Comparison of ENCODE assay signal across 24 cellular contexts in genomic region chr9:98329281-98329680, GRCh38.
"Had no signal": no experiment of that assay in that cellular context is flagged by ENCODE, and none has a peak within 500 bp of the region (broad histone marks: within the 10 kb centered on the region; RNA-seq: fewer than 3 reads in every experiment).

No MANE protein-coding gene starts in this region.

- DNase-seq: activated CD4-positive, alpha-beta memory T cell treated with anti-CD3 and anti-CD28 coated beads, Interleukin-2, amount 10 ng/mL, durations not matched to agents 7 days and 5 days; activated CD4-positive, alpha-beta T cell treated with anti-CD3 and anti-CD28 coated beads, Interleukin-2, amount 10 ng/mL, durations not matched to agents 24 days and 14 days; activated naive CD4-positive, alpha-beta T cell treated with Interleukin-2 at 50 U/mL for 16 hours; activated naive CD8-positive, alpha-beta T cell treated with anti-CD3 and anti-CD28 coated beads, Interleukin-2, amount 10 ng/mL, durations not matched to agents 7 days and 5 days; activated T-cell treated with anti-CD3 and anti-CD28 coated beads, Interleukin-2, amount 50 U/mL, for 24 hours; amniotic stem cell; colonic mucosa; dorsolateral prefrontal cortex; foreskin fibroblast; left lung; naive thymus-derived CD8-positive, alpha-beta T cell; retina; stimulated activated CD4-positive, alpha-beta T cell treated with anti-CD3 and anti-CD28 coated beads, Interleukin-4, amount 100 ng/mL, for 24 hours; stimulated activated naive CD4-positive, alpha-beta T cell treated with Interleukin-2 at 50 U/mL for 16 hours; T-cell; upper lobe of right lung had no signal

- ATAC-seq: activated CD4-positive, CD25-positive, alpha-beta regulatory T cell treated with anti-CD3 and anti-CD28 coated beads, Interleukin-2, amount 50 U/mL, for 24 hours; left lung; naive thymus-derived CD8-positive, alpha-beta T cell; T-cell; upper lobe of right lung had no signal

- H3K9me3 Mint-ChIP-seq: activated CD4-positive, alpha-beta memory T cell treated with anti-CD3 and anti-CD28 coated beads, Interleukin-2, amount 10 ng/mL, durations not matched to agents 7 days and 5 days; activated CD4-positive, alpha-beta T cell treated with anti-CD3 and anti-CD28 coated beads, Interleukin-2, amount 10 ng/mL, durations not matched to agents 24 days and 14 days; activated naive CD8-positive, alpha-beta T cell treated with anti-CD3 and anti-CD28 coated beads, Interleukin-2, amount 10 ng/mL, durations not matched to agents 7 days and 5 days; activated T-cell treated with anti-CD3 and anti-CD28 coated beads, Interleukin-2, amount 50 U/mL, for 24 hours; activated T-helper 2 cell treated with anti-CD3 and anti-CD28 coated beads, Interferon-gamma antibody, Interleukin-2, Interleukin-4, amounts not matched to agents 10 μg/mL and 5 μg/mL and 100 μg/mL, durations not matched to agents 14 hours and 24 hours and 36 hours; mesothelial cell of epicardium; naive thymus-derived CD8-positive, alpha-beta T cell; T-cell; T-helper 2 cell treated with Interferon-gamma antibody and Interleukin-4, amounts not matched to agents 5 μg/mL and 100 μg/mL, for 36 hours had no signal

- H3K36me3 Mint-ChIP-seq: activated naive CD8-positive, alpha-beta T cell treated with anti-CD3 and anti-CD28 coated beads, Interleukin-2, amount 10 ng/mL, durations not matched to agents 7 days and 5 days; mesothelial cell of epicardium; naive thymus-derived CD8-positive, alpha-beta T cell; T-cell had no signal

- H3K27ac Mint-ChIP-seq: activated CD4-positive, alpha-beta memory T cell treated with anti-CD3 and anti-CD28 coated beads, Interleukin-2, amount 10 ng/mL, durations not matched to agents 7 days and 5 days; activated CD4-positive, alpha-beta T cell treated with anti-CD3 and anti-CD28 coated beads, Interleukin-2, amount 10 ng/mL, durations not matched to agents 24 days and 14 days; activated T-cell treated with anti-CD3 and anti-CD28 coated beads, Interleukin-2, amount 50 U/mL, for 24 hours; activated T-helper 2 cell treated with anti-CD3 and anti-CD28 coated beads, Interferon-gamma antibody, Interleukin-2, Interleukin-4, amounts not matched to agents 10 μg/mL and 5 μg/mL and 100 μg/mL, durations not matched to agents 14 hours and 24 hours and 36 hours; mesothelial cell of epicardium; naive thymus-derived CD8-positive, alpha-beta T cell; progenitor cell of endocrine pancreas; T-cell; T-helper 2 cell treated with Interferon-gamma antibody and Interleukin-4, amounts not matched to agents 5 μg/mL and 100 μg/mL, for 36 hours had no signal

- H3K4me3 Mint-ChIP-seq: activated CD4-positive, alpha-beta memory T cell treated with anti-CD3 and anti-CD28 coated beads, Interleukin-2, amount 10 ng/mL, durations not matched to agents 7 days and 5 days; activated CD4-positive, alpha-beta T cell treated with anti-CD3 and anti-CD28 coated beads, Interleukin-2, amount 10 ng/mL, durations not matched to agents 24 days and 14 days; activated naive CD8-positive, alpha-beta T cell treated with anti-CD3 and anti-CD28 coated beads, Interleukin-2, amount 10 ng/mL, durations not matched to agents 7 days and 5 days; activated T-cell treated with anti-CD3 and anti-CD28 coated beads, Interleukin-2, amount 50 U/mL, for 24 hours; mesothelial cell of epicardium; naive thymus-derived CD8-positive, alpha-beta T cell; T-cell; T-helper 2 cell treated with Interferon-gamma antibody and Interleukin-4, amounts not matched to agents 5 μg/mL and 100 μg/mL, for 36 hours had no signal

- H3K27me3 ChIP-seq: breast epithelium, colonic mucosa, dorsolateral prefrontal cortex, left lung, upper lobe of right lung had no signal

- H3K27ac ChIP-seq: breast epithelium, colonic mucosa, dorsolateral prefrontal cortex, left lung, upper lobe of right lung, VCaP had no signal

- H3K4me3 ChIP-seq: breast epithelium, colonic mucosa, dorsolateral prefrontal cortex, left lung, lung, upper lobe of right lung had no signal

- H3K9me3 ChIP-seq: breast epithelium, colonic mucosa, left lung, upper lobe of right lung had no signal

- H3K36me3 ChIP-seq: breast epithelium, colonic mucosa, left lung, upper lobe of right lung had no signal

- H3K4me1 Mint-ChIP-seq: activated CD4-positive, alpha-beta T cell treated with anti-CD3 and anti-CD28 coated beads, Interleukin-2, amount 10 ng/mL, durations not matched to agents 24 days and 14 days; naive thymus-derived CD8-positive, alpha-beta T cell; T-cell had no signal

- H3K4me1 ChIP-seq: breast epithelium, colonic mucosa, left lung, upper lobe of right lung had no signal
